8 cellular contexts compared by ENCODE assay signal in the genomic region with DNA sequence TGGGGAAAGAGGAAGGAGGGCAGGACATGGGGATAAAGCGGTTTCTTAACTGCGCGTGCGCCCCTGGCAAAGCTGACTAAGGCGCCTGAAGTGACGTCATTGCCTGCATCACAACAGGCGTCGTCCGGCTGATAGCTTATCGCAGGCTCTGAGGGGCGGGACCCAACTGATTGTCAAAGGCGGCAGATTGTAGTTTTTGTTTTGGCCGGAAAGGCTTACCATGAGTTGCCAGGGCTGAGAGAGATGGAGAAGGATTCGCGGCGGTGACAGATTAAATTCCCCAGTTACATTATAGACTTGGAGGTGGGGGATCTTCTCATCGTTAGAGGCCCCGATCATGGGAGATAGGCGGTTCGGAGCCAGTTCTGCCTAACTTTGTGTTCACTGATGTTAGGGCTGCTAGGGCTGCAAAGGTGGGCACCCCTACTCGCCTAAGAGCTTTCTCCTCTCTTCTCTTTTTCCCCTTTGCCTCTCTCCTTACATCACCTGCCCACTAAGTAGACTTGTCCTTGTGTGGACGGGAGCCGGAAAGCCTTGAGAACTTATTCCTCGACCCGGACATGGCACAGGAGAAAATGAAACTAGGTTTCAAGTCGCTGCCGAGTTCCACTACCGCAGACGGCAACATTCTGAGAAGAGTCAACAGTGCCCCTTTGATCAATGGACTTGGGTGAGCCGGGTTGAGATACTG. TPM values are rescaled to one million over a fixed set of nuclear protein-coding genes. Genes with fewer than 3 reads are reported as not detected.
DNase-seq lines count a peak whose midpoint lies in the region; ATAC-seq, FAIRE-seq and TF ChIP-seq lines count a peak whose summit lies in the region.

No MANE protein-coding gene starts in this region.

- peak; percentile 67 for FAIRE-seq in HepG2 (lab: Jason Lieb, UNC)

- H3K27me3 Mint-ChIP-seq in CD14-positive monocyte (ENCODE audit: low read depth in 3 of 3): peaks cover 0 to 8% (median 0%) of the 10 kb centered on the region in 3 donors

- TF ChIP-seq CTCF in CD14-positive monocyte (IDR thresholded peaks at IDR 0.05): no peak
- TF ChIP-seq CTCF in HepG2 (CRISPR knock-in tag; IDR thresholded peaks at IDR 0.05): no peak

- CTCF ChIA-PET in HepG2 (lab: Yijun Ruan, JAX; ENCODE audit: low intra/inter-chr PET ratio, low total read pairs): no interaction called here

- peak overlapping the region; percentile 68 for H3K9ac ChIP-seq in HepG2 (ENCODE audit: insufficient read depth, low read depth, low read length)

- peak overlapping the region; percentile 93 for H3K4me3 Mint-ChIP-seq in CD14-positive monocyte

- peaks cover 8% of the 10 kb centered on the region for H3K4me1 Mint-ChIP-seq in CD14-positive monocyte

- H3K27ac Mint-ChIP-seq in CD14-positive monocyte: peak overlapping the region; percentile 92 to 99 (median 97)

- 2% methylated on average over 19 of the region's 30 CpGs for WGBS in HepG2 (ENCODE audit: low lambda C conversion rate)

- DNase-seq in CD14-positive monocyte (ENCODE audit: low spot score): peak; percentile 92
- peak; percentile 95 for DNase-seq in NCI-H69 (lab: John Stamatoyannopoulos, UW)
- DNase-seq in activated CD4-positive, alpha-beta T cell treated with anti-CD3 and anti-CD28 coated beads, Interleukin-2, amount 50 U/mL, for 24 hours (ENCODE audit: low read depth in 1 of 2, low spot score in 1 of 2): peak; percentile 53 to 79
- DNase-seq in dermis blood vessel endothelial cell: peak; percentile 96
- DNase-seq in HepG2 (ENCODE audit: low spot score): peak; percentile 80
- peak; percentile 68 for DNase-seq in stimulated activated CD4-positive, alpha-beta T cell treated with anti-CD3 and anti-CD28 coated beads, Interleukin-2, amount 100 ng/mL, for 48 hours

- peak overlapping the region; percentile 75 for H3K4me2 ChIP-seq in HepG2 (ENCODE audit: low read depth, low read length)

- in situ Hi-C loops in HepG2 (cut with HindIII; ENCODE audit: extremely low pct_ligation_motif_present, low pct_unique_long_range_greater_than_20kb): no loop called here

- no peaks in the 10 kb centered on the region for H4K20me1 ChIP-seq in HepG2 (ENCODE audit: insufficient read depth, low read length)

- POLR2A ChIA-PET in HepG2 (lab: Yijun Ruan, JAX): no interaction called here

- ATAC-seq in GM19395 (IDR thresholded peaks at IDR 0.05; ENCODE audit: unreplicated experiment): peak; percentile 87
- peak; percentile 58 for ATAC-seq in HG03558 (IDR thresholded peaks at IDR 0.05; ENCODE audit: extremely low read depth, unreplicated experiment)
- ATAC-seq in HepG2: peak; percentile 83

- peaks cover 21% of the 10 kb centered on the region for H3K4me1 ChIP-seq in HepG2 (ENCODE audit: insufficient read depth, low read length)

- TSS peak; percentile 90 for BruUV-seq in HepG2 (replicated peaks; lab: Mats Ljungman, UMichigan)

- H3K36me3 ChIP-seq in HepG2 (replicated peaks in 1 of 2; ENCODE audit: control insufficient read depth in 1 of 2, insufficient read depth in 2 of 2, low read length in 2 of 2): no peaks in the 10 kb centered on the region

- no peak for TF ChIP-seq RAD21 in HepG2 (CRISPR knock-in tag; IDR thresholded peaks at IDR 0.05)

- TF ChIP-seq POLR2A in HepG2 (IDR thresholded peaks at IDR 0.05; ENCODE audit: insufficient read depth in 1 of 2, low read depth in 2 of 2, low read length in 2 of 2): 0 out of 4 replicates have a peak, but pooled peaks of 1 of the 2 experiments have one; percentile 31

- no peaks in the 10 kb centered on the region for H3K27me3 ChIP-seq in HepG2 (ENCODE audit: control insufficient read depth in 1 of 2, insufficient read depth in 2 of 2, low read length in 2 of 2)

- no peak for TF ChIP-seq EP300 in HepG2 (IDR thresholded peaks at IDR 0.05; ENCODE audit: low read depth in 2 of 2, low read length in 2 of 2)
- no peak for TF ChIP-seq EP300 in HepG2 (CRISPR knock-in tag; IDR thresholded peaks at IDR 0.05; ENCODE audit: borderline replicate concordance)

- H3K27ac ChIP-seq in HepG2 (ENCODE audit: extremely low read length, insufficient read depth, low read length): peak overlapping the region; percentile 68

- peaks cover 0 to 2% of the 10 kb centered on the region in 2 donors for H3K36me3 Mint-ChIP-seq in CD14-positive monocyte

- H3K4me3 ChIP-seq in HepG2 (replicated peaks in 1 of 3; ENCODE audit: insufficient read depth in 1 of 3, low read depth in 2 of 3, low read length in 3 of 3): peak overlapping the region; percentile 60 to 71 (median 68)

- no peaks in the 10 kb centered on the region for H3K9me3 ChIP-seq in HepG2 (ENCODE audit: low read length)

- peak overlapping the region; percentile 83 for H2AFZ ChIP-seq in HepG2 (ENCODE audit: low read length)

- H3K79me2 ChIP-seq in HepG2 (ENCODE audit: insufficient read depth, low read length): no peaks in the 10 kb centered on the region

- H3K9me3 Mint-ChIP-seq in CD14-positive monocyte: peaks cover 0 to 2% (median 0%) of the 10 kb centered on the region in 7 donors

- intact Hi-C loops in CD14-positive monocyte (cut with micrococcal nuclease) (no loop called here), HepG2 (cut with micrococcal nuclease; ENCODE audit: unreplicated experiment) (no loop called here)

TF ChIP-seq in HepG2, 621 proteins besides CTCF, POLR2A, EP300 and RAD21 (continues in another document):
- no peak for TF ChIP-seq KDM5A (IDR thresholded peaks at IDR 0.05; ENCODE audit: borderline replicate concordance, low read length)
- TF ChIP-seq, protein P1, sequence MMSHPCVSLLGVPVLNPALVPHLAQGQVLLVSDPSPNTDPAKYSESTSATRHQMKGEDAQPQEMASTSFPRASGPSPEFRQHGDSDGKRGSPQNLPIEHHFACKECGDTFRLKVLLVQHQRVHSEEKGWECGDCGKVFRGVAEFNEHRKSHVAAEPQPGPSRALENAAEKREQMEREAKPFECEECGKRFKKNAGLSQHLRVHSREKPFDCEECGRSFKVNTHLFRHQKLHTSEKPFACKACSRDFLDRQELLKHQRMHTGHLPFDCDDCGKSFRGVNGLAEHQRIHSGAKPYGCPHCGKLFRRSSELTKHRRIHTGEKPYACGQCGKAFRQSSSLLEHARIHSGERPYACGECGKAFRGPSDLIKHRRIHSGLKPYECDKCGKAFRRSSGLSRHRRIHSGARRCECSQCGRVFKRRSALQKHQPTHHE (CRISPR knock-in tag; IDR thresholded peaks at IDR 0.05; ENCODE audit: borderline replicate concordance): no peak
- TF ChIP-seq PHF8 (CRISPR knock-in tag; IDR thresholded peaks at IDR 0.05): no peak; the same call in 1 of the 2 replicates
- TF ChIP-seq ZNF605 (CRISPR knock-in tag; IDR thresholded peaks at IDR 0.05): no peak
- TF ChIP-seq, protein P2, sequence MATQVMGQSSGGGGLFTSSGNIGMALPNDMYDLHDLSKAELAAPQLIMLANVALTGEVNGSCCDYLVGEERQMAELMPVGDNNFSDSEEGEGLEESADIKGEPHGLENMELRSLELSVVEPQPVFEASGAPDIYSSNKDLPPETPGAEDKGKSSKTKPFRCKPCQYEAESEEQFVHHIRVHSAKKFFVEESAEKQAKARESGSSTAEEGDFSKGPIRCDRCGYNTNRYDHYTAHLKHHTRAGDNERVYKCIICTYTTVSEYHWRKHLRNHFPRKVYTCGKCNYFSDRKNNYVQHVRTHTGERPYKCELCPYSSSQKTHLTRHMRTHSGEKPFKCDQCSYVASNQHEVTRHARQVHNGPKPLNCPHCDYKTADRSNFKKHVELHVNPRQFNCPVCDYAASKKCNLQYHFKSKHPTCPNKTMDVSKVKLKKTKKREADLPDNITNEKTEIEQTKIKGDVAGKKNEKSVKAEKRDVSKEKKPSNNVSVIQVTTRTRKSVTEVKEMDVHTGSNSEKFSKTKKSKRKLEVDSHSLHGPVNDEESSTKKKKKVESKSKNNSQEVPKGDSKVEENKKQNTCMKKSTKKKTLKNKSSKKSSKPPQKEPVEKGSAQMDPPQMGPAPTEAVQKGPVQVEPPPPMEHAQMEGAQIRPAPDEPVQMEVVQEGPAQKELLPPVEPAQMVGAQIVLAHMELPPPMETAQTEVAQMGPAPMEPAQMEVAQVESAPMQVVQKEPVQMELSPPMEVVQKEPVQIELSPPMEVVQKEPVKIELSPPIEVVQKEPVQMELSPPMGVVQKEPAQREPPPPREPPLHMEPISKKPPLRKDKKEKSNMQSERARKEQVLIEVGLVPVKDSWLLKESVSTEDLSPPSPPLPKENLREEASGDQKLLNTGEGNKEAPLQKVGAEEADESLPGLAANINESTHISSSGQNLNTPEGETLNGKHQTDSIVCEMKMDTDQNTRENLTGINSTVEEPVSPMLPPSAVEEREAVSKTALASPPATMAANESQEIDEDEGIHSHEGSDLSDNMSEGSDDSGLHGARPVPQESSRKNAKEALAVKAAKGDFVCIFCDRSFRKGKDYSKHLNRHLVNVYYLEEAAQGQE (IDR thresholded peaks at IDR 0.05; ENCODE audit: borderline replicate concordance in 1 of 2, low read depth in 1 of 2, low read length in 2 of 2): no peak
- TF ChIP-seq GABPB1 (CRISPR knock-in tag; IDR thresholded peaks at IDR 0.05): peak; percentile 38
- no peak for TF ChIP-seq ZNF790 (CRISPR knock-in tag; IDR thresholded peaks at IDR 0.05; ENCODE audit: borderline replicate concordance)
- TF ChIP-seq CBFB (CRISPR knock-in tag; IDR thresholded peaks at IDR 0.05): no peak

RNA-seq across cellular contexts. Expression of a gene that starts 10.2 kb away (rescaled TPM):
- 1 to 10 TPM; 2.2 to 2.3 TPM for polyA plus RNA-seq in CD14-positive monocyte
- total RNA-seq in dermis blood vessel endothelial cell: 5.1 and 16.8 TPM in 2 replicates
- total RNA-seq in HepG2 (2016; rRNA removed; fragmentation: Illumina TruSeq; extraction: Trizol): 3.3 and 5.9 TPM in 2 replicates
- total RNA-seq in HepG2 (2016; cell fraction: cytosol; rRNA removed; fragmentation: Illumina TruSeq; extraction: Trizol; ENCODE audit: low read depth): 0.79 and 1.4 TPM in 2 replicates
- 4.0 and 6.4 TPM in 2 replicates for total RNA-seq in HepG2 (2016; cell fraction: insoluble cytoplasmic fraction; rRNA removed; fragmentation: Illumina TruSeq; extraction: Trizol)
- total RNA-seq in HepG2 (2016; cell fraction: membrane; rRNA removed; fragmentation: Illumina TruSeq; extraction: Trizol): 4.1 and 4.3 TPM in 2 replicates
- total RNA-seq in HepG2 (2016; cell fraction: nucleus; rRNA removed; fragmentation: Illumina TruSeq; extraction: Trizol): 9.1 and 10.9 TPM in 2 replicates
- polyA plus RNA-seq in HepG2 (2011; rRNA removed): 9.4 and 9.6 TPM in 2 replicates
- 1.8 and 3.0 TPM in 2 replicates for polyA plus RNA-seq in HepG2 (2011; cell fraction: cytosol; rRNA removed)
- 20.6 and 20.9 TPM in 2 replicates for polyA plus RNA-seq in HepG2 (2011; cell fraction: nucleus; rRNA removed)
- 6.7 and 7.1 TPM in 2 replicates for polyA plus RNA-seq in HepG2 (2012)
- 1.2 and 2.2 TPM in 2 replicates for polyA plus RNA-seq in HepG2 (2016; cell fraction: cytosol; fragmentation: Illumina TruSeq; extraction: Trizol; ENCODE audit: low read depth)
- polyA plus RNA-seq in HepG2 (2016; cell fraction: insoluble cytoplasmic fraction; fragmentation: Illumina TruSeq; extraction: Trizol; ENCODE audit: low read depth): 11.9 and 13.3 TPM in 2 replicates
- polyA plus RNA-seq in HepG2 (2016; cell fraction: membrane; fragmentation: Illumina TruSeq; extraction: Trizol; ENCODE audit: low read depth): 6.0 and 7.3 TPM in 2 replicates
- 30.7 and 31.2 TPM in 2 replicates for polyA plus RNA-seq in HepG2 (2016; cell fraction: nucleus; fragmentation: Illumina TruSeq; extraction: Trizol; ENCODE audit: insufficient read depth, low read depth)
- polyA minus RNA-seq in HepG2 (2011; rRNA and poly(A)+ RNA removed; ENCODE audit: low replicate concordance): 2.4 and 38.8 TPM in 2 replicates
- polyA minus RNA-seq in HepG2 (2011; cell fraction: cytosol; rRNA and poly(A)+ RNA removed): 3.3 and 3.6 TPM in 2 replicates
- 7.3 and 8.8 TPM in 2 replicates for polyA minus RNA-seq in HepG2 (2011; cell fraction: nucleus; rRNA and poly(A)+ RNA removed)

Comparison
In these comparisons a context has a peak if more than half of its experiments do, and no peak if none do; other contexts are left out.
1. Peak in every context shown above with its lines: DNase-seq, ATAC-seq, H3K4me3 ChIP-seq and H3K27ac ChIP-seq.